ENCODE assay signal across 16 cellular contexts in the genomic region with DNA sequence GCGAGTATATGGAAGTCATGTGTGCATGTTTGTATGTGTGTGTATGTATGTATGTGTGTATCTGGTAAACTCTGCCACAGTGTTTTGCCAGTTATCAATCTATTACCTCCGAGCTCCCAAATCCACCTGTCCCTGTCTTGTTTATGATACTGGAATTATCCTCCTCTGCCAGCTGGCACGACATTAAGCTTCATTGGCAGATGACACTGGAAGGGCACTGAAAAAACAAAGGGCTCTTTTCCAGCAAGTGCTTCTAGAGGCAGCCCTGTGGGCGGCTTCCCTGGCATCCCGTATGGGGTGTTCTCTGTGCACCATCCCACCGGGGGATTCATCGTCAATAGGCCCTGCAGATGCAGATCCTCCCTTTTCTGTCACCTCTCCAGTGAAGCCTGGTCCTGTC.
DNase-seq lines count a peak whose midpoint lies in the region; ATAC-seq lines count a peak whose summit lies in the region.
"Had no signal": no experiment of that assay in that cellular context is flagged by ENCODE, and none has a peak within 500 bp of the region (broad histone marks: within the 10 kb centered on the region; RNA-seq: fewer than 3 reads in every experiment).

No MANE protein-coding gene starts in this region.

- H3K4me3 Mint-ChIP-seq in activated CD4-positive, alpha-beta T cell treated with anti-CD3 and anti-CD28 coated beads, Interleukin-2, amount 10 ng/mL, durations not matched to agents 7 days and 5 days = no peak overlapping the region
- H3K4me3 Mint-ChIP-seq: CD4-positive, CD25-positive, alpha-beta regulatory T cell had no signal

- DNase-seq in NCI-H82 (lab: John Stamatoyannopoulos, UW) = peak; percentile 9
- no peak for DNase-seq in NCI-H82 treated with DMSO at 0.1 percent for 48 hours (lab: John Stamatoyannopoulos, UW; ENCODE audit: unreplicated experiment)
- DNase-seq in NCI-H1694 (lab: John Stamatoyannopoulos, UW) = peak; percentile 67
- peak; percentile 42 for DNase-seq in NCI-H524 treated with DMSO at 0.1 percent for 48 hours (lab: John Stamatoyannopoulos, UW)
- no peak for DNase-seq in activated CD4-positive, alpha-beta T cell treated with anti-CD3 and anti-CD28 coated beads, Interleukin-2, amount 10 ng/mL, durations not matched to agents 7 days and 5 days
- no peak for DNase-seq in NOMO-1 treated with DMSO at 0.1 percent for 48 hours (lab: John Stamatoyannopoulos, UW; ENCODE audit: unreplicated experiment)
- DNase-seq: BE2C; CD4-positive, CD25-positive, alpha-beta regulatory T cell; GM23248; NCI-H187 treated with DMSO at 0.1 percent for 48 hours; NCI-H526; RPMI8226; SHP77 treated with DMSO at 0.1 percent for 48 hours; SK-N-SH had no signal

- H3K36me3 Mint-ChIP-seq in activated CD4-positive, alpha-beta T cell treated with anti-CD3 and anti-CD28 coated beads, Interleukin-2, amount 10 ng/mL, durations not matched to agents 7 days and 5 days (ENCODE audit: low read depth) = no peaks in the 10 kb centered on the region
- H3K36me3 Mint-ChIP-seq: CD4-positive, CD25-positive, alpha-beta regulatory T cell had no signal

- ATAC-seq in HG02870 (IDR thresholded peaks at IDR 0.05; ENCODE audit: unreplicated experiment) = no peak
- ATAC-seq: GM12878 had no signal

- H3K9me3 Mint-ChIP-seq in activated CD4-positive, alpha-beta T cell treated with anti-CD3 and anti-CD28 coated beads, Interleukin-2, amount 10 ng/mL, durations not matched to agents 7 days and 5 days = no peaks in the 10 kb centered on the region

- no peaks in the 10 kb centered on the region for H3K4me1 Mint-ChIP-seq in activated CD4-positive, alpha-beta T cell treated with anti-CD3 and anti-CD28 coated beads, Interleukin-2, amount 10 ng/mL, durations not matched to agents 7 days and 5 days
- H3K4me1 Mint-ChIP-seq: CD4-positive, CD25-positive, alpha-beta regulatory T cell had no signal

- CTCF ChIA-PET in activated CD4-positive, alpha-beta T cell treated with anti-CD3 and anti-CD28 coated beads, Interleukin-2, amount 10 ng/mL, durations not matched to agents 7 days and 5 days (lab: Charles Lee) = interaction anchor here (1.0 kb wide), 1 partner anchor 498 kb away, joined by 3 read pairs; the partner anchor contains the start of gene DRD1

- POLR2A ChIA-PET in activated CD4-positive, alpha-beta T cell treated with anti-CD3 and anti-CD28 coated beads, Interleukin-2, amount 10 ng/mL, durations not matched to agents 7 days and 5 days (lab: Charles Lee) = no interaction called here

- H3K27ac Mint-ChIP-seq in activated CD4-positive, alpha-beta T cell treated with anti-CD3 and anti-CD28 coated beads, Interleukin-2, amount 10 ng/mL, durations not matched to agents 7 days and 5 days = no peak overlapping the region
- H3K27ac Mint-ChIP-seq: CD4-positive, CD25-positive, alpha-beta regulatory T cell had no signal

- peaks cover 8% of the 10 kb centered on the region for H3K27me3 Mint-ChIP-seq in activated CD4-positive, alpha-beta T cell treated with anti-CD3 and anti-CD28 coated beads, Interleukin-2, amount 10 ng/mL, durations not matched to agents 7 days and 5 days

Comparison
In these comparisons a context has a peak if more than half of its experiments do, and no peak if none do; other contexts are left out.
1. DNase-seq: peak in NCI-H82 (single experiment), NCI-H1694 (single experiment) and NCI-H524 treated with DMSO at 0.1 percent for 48 hours (single experiment); none in NCI-H82 treated with DMSO at 0.1 percent for 48 hours (single experiment), activated CD4-positive, alpha-beta T cell treated with anti-CD3 and anti-CD28 coated beads, Interleukin-2, amount 10 ng/mL, durations not matched to agents 7 days and 5 days (single experiment) and NOMO-1 treated with DMSO at 0.1 percent for 48 hours (single experiment).